Comparison of ENCODE assay signal across 1 cellular context in genomic region chr19:35748106-35749020, GRCh38.
TF ChIP-seq lines count a peak whose summit lies in the region.

A gene with protein sequence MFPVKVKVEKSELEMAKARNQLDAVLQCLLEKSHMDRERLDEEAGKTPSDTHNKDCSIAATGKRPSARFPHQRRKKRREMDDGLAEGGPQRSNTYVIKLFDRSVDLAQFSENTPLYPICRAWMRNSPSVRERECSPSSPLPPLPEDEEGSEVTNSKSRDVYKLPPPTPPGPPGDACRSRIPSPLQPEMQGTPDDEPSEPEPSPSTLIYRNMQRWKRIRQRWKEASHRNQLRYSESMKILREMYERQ (plus strand): TSS chr19:35748576. CDS start chr19:35748725, 149 bp downstream.

TF ChIP-seq in HepG2, 621 proteins besides CTCF, POLR2A, EP300 and RAD21 (continued from another document and continues in another):
- TF ChIP-seq, protein P1, sequence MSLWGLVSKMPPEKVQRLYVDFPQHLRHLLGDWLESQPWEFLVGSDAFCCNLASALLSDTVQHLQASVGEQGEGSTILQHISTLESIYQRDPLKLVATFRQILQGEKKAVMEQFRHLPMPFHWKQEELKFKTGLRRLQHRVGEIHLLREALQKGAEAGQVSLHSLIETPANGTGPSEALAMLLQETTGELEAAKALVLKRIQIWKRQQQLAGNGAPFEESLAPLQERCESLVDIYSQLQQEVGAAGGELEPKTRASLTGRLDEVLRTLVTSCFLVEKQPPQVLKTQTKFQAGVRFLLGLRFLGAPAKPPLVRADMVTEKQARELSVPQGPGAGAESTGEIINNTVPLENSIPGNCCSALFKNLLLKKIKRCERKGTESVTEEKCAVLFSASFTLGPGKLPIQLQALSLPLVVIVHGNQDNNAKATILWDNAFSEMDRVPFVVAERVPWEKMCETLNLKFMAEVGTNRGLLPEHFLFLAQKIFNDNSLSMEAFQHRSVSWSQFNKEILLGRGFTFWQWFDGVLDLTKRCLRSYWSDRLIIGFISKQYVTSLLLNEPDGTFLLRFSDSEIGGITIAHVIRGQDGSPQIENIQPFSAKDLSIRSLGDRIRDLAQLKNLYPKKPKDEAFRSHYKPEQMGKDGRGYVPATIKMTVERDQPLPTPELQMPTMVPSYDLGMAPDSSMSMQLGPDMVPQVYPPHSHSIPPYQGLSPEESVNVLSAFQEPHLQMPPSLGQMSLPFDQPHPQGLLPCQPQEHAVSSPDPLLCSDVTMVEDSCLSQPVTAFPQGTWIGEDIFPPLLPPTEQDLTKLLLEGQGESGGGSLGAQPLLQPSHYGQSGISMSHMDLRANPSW (CRISPR knock-in tag; IDR thresholded peaks at IDR 0.05; ENCODE audit: borderline replicate concordance), result peak; percentile 69; the same call in 1 of the 2 replicates
- TF ChIP-seq ZNF558 (CRISPR knock-in tag; IDR thresholded peaks at IDR 0.05; ENCODE audit: borderline replicate concordance) (no peak), XBP1 (CRISPR knock-in tag; IDR thresholded peaks at IDR 0.05) (no peak), FIP1L1 (IDR thresholded peaks at IDR 0.05; ENCODE audit: borderline replicate concordance, insufficient read depth, low read depth, low read length) (no peak), IKZF5 (CRISPR knock-in tag; IDR thresholded peaks at IDR 0.05) (no peak), ZNF766 (CRISPR knock-in tag; IDR thresholded peaks at IDR 0.05; ENCODE audit: borderline replicate concordance) (no peak), MXD1 (CRISPR knock-in tag; IDR thresholded peaks at IDR 0.05) (peak; percentile 26; the same call in 1 of the 2 replicates), MIER3 (CRISPR knock-in tag; IDR thresholded peaks at IDR 0.05; ENCODE audit: borderline replicate concordance) (peak; percentile 66; the same call in 1 of the 2 replicates), ZNF264 (CRISPR knock-in tag; IDR thresholded peaks at IDR 0.05) (no peak), SCMH1 (CRISPR knock-in tag; IDR thresholded peaks at IDR 0.05; ENCODE audit: borderline replicate concordance) (no peak), GABPA (IDR thresholded peaks at IDR 0.05; ENCODE audit: low read depth, low read length) (peak; percentile 77), GABPA (CRISPR knock-in tag; IDR thresholded peaks at IDR 0.05; ENCODE audit: low read depth) (peak; percentile 97), ZNF329 (CRISPR knock-in tag; IDR thresholded peaks at IDR 0.05; ENCODE audit: low read depth) (no peak), ETV6 (CRISPR knock-in tag; conservative IDR thresholded peaks at IDR 0.05) (no peak), ZNF207 (IDR thresholded peaks at IDR 0.05; ENCODE audit: borderline replicate concordance) (no peak), ZNF496 (CRISPR knock-in tag; IDR thresholded peaks at IDR 0.05; ENCODE audit: insufficient replicate concordance) (no peak), SIN3A (IDR thresholded peaks at IDR 0.05; ENCODE audit: borderline replicate concordance, low read depth, low read length) (peak; percentile 87), RARA (CRISPR knock-in tag; IDR thresholded peaks at IDR 0.05) (no peak), SMAD1 (CRISPR knock-in tag; IDR thresholded peaks at IDR 0.05; ENCODE audit: borderline replicate concordance, low read depth) (no peak), MTA1 (CRISPR knock-in tag; IDR thresholded peaks at IDR 0.05; ENCODE audit: borderline replicate concordance) (peak; percentile 55; the same call in 1 of the 2 replicates), HNRNPL (IDR thresholded peaks at IDR 0.05; ENCODE audit: low read depth, low read length) (no peak), ZFP90 (CRISPR knock-in tag; IDR thresholded peaks at IDR 0.05; ENCODE audit: borderline replicate concordance) (no peak), FOXM1 (CRISPR knock-in tag; IDR thresholded peaks at IDR 0.05) (no peak), ZNF180 (CRISPR knock-in tag; IDR thresholded peaks at IDR 0.05; ENCODE audit: borderline replicate concordance, low read depth) (0 out of 2 replicates have a peak, but pooled peaks have one; percentile 50), TSC22D2 (CRISPR knock-in tag; IDR thresholded peaks at IDR 0.05; ENCODE audit: borderline replicate concordance) (no peak), ZNF841 (CRISPR knock-in tag; IDR thresholded peaks at IDR 0.05; ENCODE audit: borderline replicate concordance) (no peak), CBX2 (IDR thresholded peaks at IDR 0.05; ENCODE audit: low read depth, low read length) (no peak), CBX2 (CRISPR knock-in tag; IDR thresholded peaks at IDR 0.05; ENCODE audit: low read depth) (no peak), ZNF280D (CRISPR knock-in tag; IDR thresholded peaks at IDR 0.05) (no peak), MAZ (IDR thresholded peaks at IDR 0.05; ENCODE audit: borderline replicate concordance, low read depth, low read length) (no peak), MAZ (CRISPR knock-in tag; IDR thresholded peaks at IDR 0.05; ENCODE audit: low read depth) (peak; percentile 72; the same call in 1 of the 2 replicates), SKI (IDR thresholded peaks at IDR 0.05; ENCODE audit: partially characterized antibody) (peak; percentile 11), TP53 (CRISPR knock-in tag; conservative IDR thresholded peaks at IDR 0.05) (0 out of 2 replicates have a peak, but pooled peaks have one; percentile 40), TOPORS (CRISPR knock-in tag; IDR thresholded peaks at IDR 0.05) (no peak), ZNF501 (CRISPR knock-in tag; IDR thresholded peaks at IDR 0.05) (peak; percentile 54), CSRNP2 (CRISPR knock-in tag; conservative IDR thresholded peaks at IDR 0.05; ENCODE audit: low read depth) (no peak), RFXAP (CRISPR knock-in tag; IDR thresholded peaks at IDR 0.05; ENCODE audit: borderline replicate concordance) (0 out of 2 replicates have a peak, but pooled peaks have one; percentile 55), CEBPG (CRISPR knock-in tag; IDR thresholded peaks at IDR 0.05) (peak; percentile 97), KLF15 (CRISPR knock-in tag; IDR thresholded peaks at IDR 0.05; ENCODE audit: borderline replicate concordance) (no peak), ZBTB43 (CRISPR knock-in tag; conservative IDR thresholded peaks at IDR 0.05) (no peak), ZNF34 (CRISPR knock-in tag; IDR thresholded peaks at IDR 0.05; ENCODE audit: borderline replicate concordance) (no peak), MBNL3 (CRISPR knock-in tag; conservative IDR thresholded peaks at IDR 0.05) (no peak)
- TF ChIP-seq, protein P2, sequence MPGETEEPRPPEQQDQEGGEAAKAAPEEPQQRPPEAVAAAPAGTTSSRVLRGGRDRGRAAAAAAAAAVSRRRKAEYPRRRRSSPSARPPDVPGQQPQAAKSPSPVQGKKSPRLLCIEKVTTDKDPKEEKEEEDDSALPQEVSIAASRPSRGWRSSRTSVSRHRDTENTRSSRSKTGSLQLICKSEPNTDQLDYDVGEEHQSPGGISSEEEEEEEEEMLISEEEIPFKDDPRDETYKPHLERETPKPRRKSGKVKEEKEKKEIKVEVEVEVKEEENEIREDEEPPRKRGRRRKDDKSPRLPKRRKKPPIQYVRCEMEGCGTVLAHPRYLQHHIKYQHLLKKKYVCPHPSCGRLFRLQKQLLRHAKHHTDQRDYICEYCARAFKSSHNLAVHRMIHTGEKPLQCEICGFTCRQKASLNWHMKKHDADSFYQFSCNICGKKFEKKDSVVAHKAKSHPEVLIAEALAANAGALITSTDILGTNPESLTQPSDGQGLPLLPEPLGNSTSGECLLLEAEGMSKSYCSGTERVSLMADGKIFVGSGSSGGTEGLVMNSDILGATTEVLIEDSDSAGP (CRISPR knock-in tag; IDR thresholded peaks at IDR 0.05; ENCODE audit: borderline replicate concordance), result peak; percentile 79; the same call in 1 of the 2 replicates
- TF ChIP-seq, protein P3, sequence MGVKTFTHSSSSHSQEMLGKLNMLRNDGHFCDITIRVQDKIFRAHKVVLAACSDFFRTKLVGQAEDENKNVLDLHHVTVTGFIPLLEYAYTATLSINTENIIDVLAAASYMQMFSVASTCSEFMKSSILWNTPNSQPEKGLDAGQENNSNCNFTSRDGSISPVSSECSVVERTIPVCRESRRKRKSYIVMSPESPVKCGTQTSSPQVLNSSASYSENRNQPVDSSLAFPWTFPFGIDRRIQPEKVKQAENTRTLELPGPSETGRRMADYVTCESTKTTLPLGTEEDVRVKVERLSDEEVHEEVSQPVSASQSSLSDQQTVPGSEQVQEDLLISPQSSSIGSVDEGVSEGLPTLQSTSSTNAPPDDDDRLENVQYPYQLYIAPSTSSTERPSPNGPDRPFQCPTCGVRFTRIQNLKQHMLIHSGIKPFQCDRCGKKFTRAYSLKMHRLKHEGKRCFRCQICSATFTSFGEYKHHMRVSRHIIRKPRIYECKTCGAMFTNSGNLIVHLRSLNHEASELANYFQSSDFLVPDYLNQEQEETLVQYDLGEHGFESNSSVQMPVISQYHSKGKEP (CRISPR knock-in tag; IDR thresholded peaks at IDR 0.05), result no peak
- TF ChIP-seq, protein P4, sequence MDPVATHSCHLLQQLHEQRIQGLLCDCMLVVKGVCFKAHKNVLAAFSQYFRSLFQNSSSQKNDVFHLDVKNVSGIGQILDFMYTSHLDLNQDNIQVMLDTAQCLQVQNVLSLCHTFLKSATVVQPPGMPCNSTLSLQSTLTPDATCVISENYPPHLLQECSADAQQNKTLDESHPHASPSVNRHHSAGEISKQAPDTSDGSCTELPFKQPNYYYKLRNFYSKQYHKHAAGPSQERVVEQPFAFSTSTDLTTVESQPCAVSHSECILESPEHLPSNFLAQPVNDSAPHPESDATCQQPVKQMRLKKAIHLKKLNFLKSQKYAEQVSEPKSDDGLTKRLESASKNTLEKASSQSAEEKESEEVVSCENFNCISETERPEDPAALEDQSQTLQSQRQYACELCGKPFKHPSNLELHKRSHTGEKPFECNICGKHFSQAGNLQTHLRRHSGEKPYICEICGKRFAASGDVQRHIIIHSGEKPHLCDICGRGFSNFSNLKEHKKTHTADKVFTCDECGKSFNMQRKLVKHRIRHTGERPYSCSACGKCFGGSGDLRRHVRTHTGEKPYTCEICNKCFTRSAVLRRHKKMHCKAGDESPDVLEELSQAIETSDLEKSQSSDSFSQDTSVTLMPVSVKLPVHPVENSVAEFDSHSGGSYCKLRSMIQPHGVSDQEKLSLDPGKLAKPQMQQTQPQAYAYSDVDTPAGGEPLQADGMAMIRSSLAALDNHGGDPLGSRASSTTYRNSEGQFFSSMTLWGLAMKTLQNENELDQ (CRISPR knock-in tag; IDR thresholded peaks at IDR 0.05; ENCODE audit: borderline replicate concordance), result no peak
